In the genomic region with DNA sequence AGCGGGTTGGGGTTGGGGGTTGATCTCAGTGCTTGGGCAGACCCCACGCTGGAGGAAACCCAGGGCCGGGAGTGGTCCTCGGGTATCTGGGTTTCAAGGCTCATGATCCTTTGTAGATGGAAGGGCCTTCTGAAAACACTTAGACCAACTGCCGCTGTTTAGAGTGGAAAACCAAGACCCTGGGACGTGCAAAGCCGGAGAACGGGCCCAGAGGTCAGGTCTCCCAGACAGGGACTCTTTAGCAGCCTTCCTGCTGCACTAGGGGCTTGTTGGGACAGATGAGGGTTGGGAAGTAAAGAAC, we compare ENCODE assay signal across 8 cellular contexts. TPM values are rescaled to one million over a fixed set of nuclear protein-coding genes. Genes with fewer than 3 reads are reported as not detected.
A peak's percentile ranks its signal among the peaks of the same experiment; 100 is the strongest.
DNase-seq lines count a peak whose midpoint lies in the region; ATAC-seq and TF ChIP-seq lines count a peak whose summit lies in the region.

No MANE protein-coding gene starts in this region.

- H3K36me3 ChIP-seq in adrenal gland (replicated peaks in 1 of 2) (peaks cover 0 to 14% of the 10 kb centered on the region in 2 donors), right lobe of liver (peaks cover 0 to 6% (median 0%) of the 10 kb centered on the region in 4 donors), thyroid gland (peaks cover 0 to 10% of the 10 kb centered on the region in 2 donors)

- TF ChIP-seq POLR2A in adrenal gland (IDR thresholded peaks at IDR 0.05) (no peak), right lobe of liver (IDR thresholded peaks at IDR 0.05) (no peak), thyroid gland (IDR thresholded peaks at IDR 0.05) (no peak)

- WGBS in adrenal gland, 4 donors: 58 to 100% (median 77%) methylated on average over 3 to 8 of the region's 8 CpGs
- 13% methylated on average over 3 of the region's 8 CpGs for WGBS in right lobe of liver (ENCODE audit: insufficient coverage, low coverage, low lambda C conversion rate, missing lambda C conversion rate)
- 45 to 53% methylated on average over 8 of the region's 8 CpGs for WGBS in thyroid gland, 2 donors

- H3K27me3 ChIP-seq in adrenal gland (no peaks in the 10 kb centered on the region), right lobe of liver (no peaks in the 10 kb centered on the region), thyroid gland (no peaks in the 10 kb centered on the region)

- peaks cover 51% of the 10 kb centered on the region for H3K4me1 Mint-ChIP-seq in activated CD4-positive, alpha-beta T cell treated with anti-CD3 and anti-CD28 coated beads, Interleukin-2, amount 10 ng/mL, durations not matched to agents 7 days and 5 days

- CTCF ChIA-PET in activated CD4-positive, alpha-beta T cell treated with anti-CD3 and anti-CD28 coated beads, Interleukin-2, amount 10 ng/mL, durations not matched to agents 7 days and 5 days (lab: Charles Lee): interaction anchor here (1.0 to 2.0 kb wide), 3 partner anchors 16 to 82 kb away, joined by 5 to 10 read pairs (median 6); partner anchors contain the start of genes PPP1CA and TMEM134

- TF ChIP-seq CTCF in adrenal gland (IDR thresholded peaks at IDR 0.05) (no peak), right lobe of liver (IDR thresholded peaks at IDR 0.05) (no peak), thyroid gland (IDR thresholded peaks at IDR 0.05) (no peak)

- DNase-seq in activated CD4-positive, alpha-beta T cell treated with anti-CD3 and anti-CD28 coated beads, Interleukin-2, amount 10 ng/mL, durations not matched to agents 7 days and 5 days: no peak
- no peak for DNase-seq in activated CD4-positive, alpha-beta T cell treated with anti-CD3 and anti-CD28 coated beads for 48 hours
- DNase-seq in adrenal gland (no peak), right lobe of liver (no peak), thyroid gland (no peak), posterior vena cava (ENCODE audit: low spot score) (no peak), NCI-H1105 treated with DMSO at 0.1 percent for 48 hours (lab: John Stamatoyannopoulos, UW) (no peak)
- DNase-seq in activated CD4-positive, CD25-positive, alpha-beta regulatory T cell treated with anti-CD3 and anti-CD28 coated beads, Interleukin-2, amount 50 U/mL, for 72 hours: no peak

- H3K4me1 ChIP-seq in adrenal gland (replicated peaks in 1 of 2) (peaks cover 17 to 24% of the 10 kb centered on the region in 2 donors), right lobe of liver (peaks cover 0 to 15% (median 5%) of the 10 kb centered on the region in 4 donors), thyroid gland (peaks cover 16 to 21% of the 10 kb centered on the region in 2 donors)

- peaks cover 34% of the 10 kb centered on the region for H3K36me3 Mint-ChIP-seq in activated CD4-positive, alpha-beta T cell treated with anti-CD3 and anti-CD28 coated beads, Interleukin-2, amount 10 ng/mL, durations not matched to agents 7 days and 5 days (ENCODE audit: low read depth)

- H3K9me3 Mint-ChIP-seq in activated CD4-positive, alpha-beta T cell treated with anti-CD3 and anti-CD28 coated beads, Interleukin-2, amount 10 ng/mL, durations not matched to agents 7 days and 5 days: no peaks in the 10 kb centered on the region

- H3K27ac Mint-ChIP-seq in activated CD4-positive, alpha-beta T cell treated with anti-CD3 and anti-CD28 coated beads, Interleukin-2, amount 10 ng/mL, durations not matched to agents 7 days and 5 days: peak overlapping the region; percentile 99

- peak overlapping the region; percentile 86 for H3K4me3 Mint-ChIP-seq in activated CD4-positive, alpha-beta T cell treated with anti-CD3 and anti-CD28 coated beads, Interleukin-2, amount 10 ng/mL, durations not matched to agents 7 days and 5 days

- intact Hi-C loops in adrenal gland (cut with DNase I): no loop called here
- intact Hi-C loops in right lobe of liver (cut with DNase I): no loop called here
- intact Hi-C loops in thyroid gland (cut with DNase I): no loop called here
- intact Hi-C loops in posterior vena cava (cut with DNase I): no loop called here

- POLR2A ChIA-PET in activated CD4-positive, alpha-beta T cell treated with anti-CD3 and anti-CD28 coated beads, Interleukin-2, amount 10 ng/mL, durations not matched to agents 7 days and 5 days (lab: Charles Lee): interaction anchor here (1.1 to 1.2 kb wide), 2 partner anchors 46 to 147 kb away, joined by 3 read pairs; partner anchors contain the start of genes NUDT8 and PTPRCAP

- no peaks in the 10 kb centered on the region for H3K27me3 Mint-ChIP-seq in activated CD4-positive, alpha-beta T cell treated with anti-CD3 and anti-CD28 coated beads, Interleukin-2, amount 10 ng/mL, durations not matched to agents 7 days and 5 days

- H3K27ac ChIP-seq in adrenal gland (peak overlapping the region in 3 of 5 donors; percentile 78 to 92 (median 90)), right lobe of liver (peak overlapping the region in 1 of 3 donors; percentile 68), thyroid gland (peak overlapping the region; percentile 76 to 90 (median 88))

- no peaks in the 10 kb centered on the region for H3K9me3 ChIP-seq in adrenal gland (replicated peaks in 1 of 3)
- H3K9me3 ChIP-seq in right lobe of liver: no peaks in the 10 kb centered on the region
- H3K9me3 ChIP-seq in thyroid gland: no peaks in the 10 kb centered on the region

- ATAC-seq in right lobe of liver: no peak

- H3K4me3 ChIP-seq in adrenal gland: peak overlapping the region in 2 of 4 donors; percentile 41 to 67
- H3K4me3 ChIP-seq in right lobe of liver: peak overlapping the region; percentile 54 to 66 (median 61)
- H3K4me3 ChIP-seq in thyroid gland (replicated peaks in 1 of 3): peak overlapping the region in 2 of 3 donors; percentile 42 to 76

RNA-seq across cellular contexts. Expression of gene AIP, which starts 0.6 kb away (rescaled TPM):
- total RNA-seq in activated CD4-positive, alpha-beta T cell treated with anti-CD3 and anti-CD28 coated beads, Interleukin-2, amount 10 ng/mL, durations not matched to agents 7 days and 5 days: 100 to 1,000 TPM; 149 to 164 TPM
- total RNA-seq in adrenal gland (100 to 1,000 TPM in 2 of 8 donors, 10 to 100 TPM in 6; 62.0 to 114 (median 83.9) TPM), right lobe of liver (10 to 100 TPM; 20.8 to 33.9 (median 25.7) TPM), thyroid gland (100 to 1,000 TPM in 1 of 4 donors, 10 to 100 TPM in 3; 58.2 to 100 (median 83.2) TPM), posterior vena cava (10 to 100 TPM; 44.4 to 50.5 TPM)
- 100 to 1,000 TPM in 2 of 3 donors, 10 to 100 TPM in 1; 35.3 to 152 (median 119) TPM for polyA plus RNA-seq in adrenal gland

RNA-seq across cellular contexts. Expression of gene TMEM134, which starts 14.4 kb away (rescaled TPM):
- 10 to 100 TPM; 42.2 to 47.2 TPM for total RNA-seq in activated CD4-positive, alpha-beta T cell treated with anti-CD3 and anti-CD28 coated beads, Interleukin-2, amount 10 ng/mL, durations not matched to agents 7 days and 5 days
- 100 to 1,000 TPM in 3 of 8 donors, 10 to 100 TPM in 5; 73.6 to 257 (median 98.0) TPM for total RNA-seq in adrenal gland
- polyA plus RNA-seq in adrenal gland: 100 to 1,000 TPM in 2 of 3 donors, 10 to 100 TPM in 1; 15.5 to 103 (median 102) TPM
- 100 to 1,000 TPM in 2 of 6 experiments, 10 to 100 TPM in 4; 29.1 to 133 (median 40.9) TPM for total RNA-seq in right lobe of liver
- total RNA-seq in thyroid gland: 100 to 1,000 TPM in 1 of 4 donors, 10 to 100 TPM in 3; 69.0 to 138 (median 95.8) TPM
- total RNA-seq in posterior vena cava: 10 to 100 TPM; 31.0 to 35.9 TPM

RNA-seq across cellular contexts. Expression of gene PITPNM1, which starts 21.7 kb away (rescaled TPM):
- total RNA-seq in activated CD4-positive, alpha-beta T cell treated with anti-CD3 and anti-CD28 coated beads, Interleukin-2, amount 10 ng/mL, durations not matched to agents 7 days and 5 days: 100 to 1,000 TPM; 100 to 110 TPM
- total RNA-seq in adrenal gland (100 to 1,000 TPM in 1 of 8 donors, 10 to 100 TPM in 7; 24.8 to 146 (median 53.3) TPM), right lobe of liver (10 to 100 TPM in 4 of 6 experiments, 1 to 10 TPM in 2; 8.6 to 21.3 (median 15.0) TPM), thyroid gland (10 to 100 TPM; 22.8 to 52.6 (median 47.2) TPM), posterior vena cava (10 to 100 TPM; 31.5 to 42.7 TPM)
- polyA plus RNA-seq in adrenal gland: 10 to 100 TPM; 42.6 to 70.9 (median 62.1) TPM

RNA-seq across cellular contexts. Expression of gene CDK2AP2, which starts 24.5 kb away (rescaled TPM):
- total RNA-seq in activated CD4-positive, alpha-beta T cell treated with anti-CD3 and anti-CD28 coated beads, Interleukin-2, amount 10 ng/mL, durations not matched to agents 7 days and 5 days: 100 to 1,000 TPM; 117 to 126 TPM
- total RNA-seq in adrenal gland (100 to 1,000 TPM in 1 of 8 donors, 10 to 100 TPM in 7; 34.0 to 218 (median 56.3) TPM), right lobe of liver (10 to 100 TPM; 45.2 to 74.9 (median 55.7) TPM), thyroid gland (100 to 1,000 TPM in 2 of 4 donors, 10 to 100 TPM in 2; 90.0 to 240 (median 148) TPM), posterior vena cava (10 to 100 TPM; 39.7 to 40.0 TPM)
- polyA plus RNA-seq in adrenal gland: 100 to 1,000 TPM in 1 of 3 donors, 10 to 100 TPM in 2; 55.4 to 110 (median 85.6) TPM

RNA-seq across cellular contexts. Expression of gene CABP4, which starts 28.3 kb away (rescaled TPM):
- total RNA-seq in activated CD4-positive, alpha-beta T cell treated with anti-CD3 and anti-CD28 coated beads, Interleukin-2, amount 10 ng/mL, durations not matched to agents 7 days and 5 days: 1 to 10 TPM; 1.3 to 2.6 TPM
- total RNA-seq in adrenal gland: 1 to 10 TPM in 5 of 8 donors, under 1 TPM in 2, not detected in 1; 0.54 to 3.8 (median 1.6) TPM
- polyA plus RNA-seq in adrenal gland: 1 to 10 TPM in 2 of 3 donors, under 1 TPM in 1; 0.31 to 2.1 (median 1.1) TPM
- 1 to 10 TPM in 4 of 6 experiments, under 1 TPM in 2; 0.55 to 1.7 (median 1.2) TPM for total RNA-seq in right lobe of liver
- 1 to 10 TPM in 1 of 4 donors, under 1 TPM in 2, not detected in 1; 0.33 to 6.4 (median 0.39) TPM for total RNA-seq in thyroid gland
- 1 to 10 TPM; 1.2 to 2.2 TPM for total RNA-seq in posterior vena cava
